28 cellular contexts compared by ENCODE assay signal in genomic region chr11:132631956-132632355, GRCh38.
DNase-seq lines count a peak whose midpoint lies in the region; ATAC-seq and TF ChIP-seq lines count a peak whose summit lies in the region.
"Had no signal": no experiment of that assay in that cellular context is flagged by ENCODE, and none has a peak within 500 bp of the region (broad histone marks: within the 10 kb centered on the region; RNA-seq: fewer than 3 reads in every experiment).

No MANE protein-coding gene starts in this region.

- H3K9me3 Mint-ChIP-seq in HFFc6, result no peaks in the 10 kb centered on the region
- peaks cover 6% of the 10 kb centered on the region for H3K9me3 Mint-ChIP-seq in osteocyte (ENCODE audit: unreplicated experiment)
- H3K9me3 Mint-ChIP-seq: activated CD4-positive, alpha-beta memory T cell treated with anti-CD3 and anti-CD28 coated beads for 36 hours had no signal

- no peaks in the 10 kb centered on the region for H3K36me3 ChIP-seq in BJ (ENCODE audit: control insufficient read depth, insufficient read depth, low read length)
- H3K36me3 ChIP-seq in brain microvascular endothelial cell (replicated peaks), result no peaks in the 10 kb centered on the region
- H3K36me3 ChIP-seq: adrenal gland, neural progenitor cell, prostate gland, right lobe of liver, thyroid gland, vagina had no signal

- H3K4me3 Mint-ChIP-seq in HFFc6 (peak overlapping the region; percentile 66; the same call in 1 of the 2 replicates), osteocyte (ENCODE audit: unreplicated experiment) (no peak overlapping the region)
- H3K4me3 Mint-ChIP-seq: activated CD4-positive, alpha-beta memory T cell treated with anti-CD3 and anti-CD28 coated beads for 36 hours; neural progenitor cell had no signal

- in situ Hi-C loops in brain microvascular endothelial cell (cut with HindIII; ENCODE audit: low pct_ligation_motif_present, low sequenced_read_pairs), result no loop called here
- in situ Hi-C loops in GM13976 (cut with MboI; ENCODE audit: low sequenced_read_pairs, unreplicated experiment), result no loop called here

- peak; percentile 28 for DNase-seq in BJ (ENCODE audit: low read depth)
- peak; percentile 7 for DNase-seq in HFFc6
- DNase-seq in brain microvascular endothelial cell, result no peak
- no peak for DNase-seq in osteocyte (ENCODE audit: extremely low spot score, unreplicated experiment)
- no peak for DNase-seq in GM13976 (ENCODE audit: low spot score)
- DNase-seq in NCI-H2171 (lab: John Stamatoyannopoulos, UW), result no peak
- no peak for DNase-seq in caudate nucleus (lab: John Stamatoyannopoulos, UW)
- DNase-seq: activated CD4-positive, alpha-beta memory T cell treated with anti-CD3 and anti-CD28 coated beads for 36 hours; activated CD4-positive, alpha-beta T cell treated with anti-CD3 and anti-CD28 coated beads for 1 hour; activated naive CD4-positive, alpha-beta T cell treated with Interleukin-2 at 50 U/mL for 16 hours; adrenal gland; body of pancreas; Caco-2; cerebellar nuclear complex; DMS53; GDM1; NCI-H187 treated with DMSO at 0.1 percent for 48 hours; NK-92 treated with Interleukin-12 subunit alpha and Interleukin-12 subunit beta, amount 100 ng/mL, for 24 hours; right lobe of liver; stimulated activated CD4-positive, alpha-beta T cell treated with anti-CD3 and anti-CD28 coated beads, Interleukin-4, amount 100 ng/mL, for 24 hours; T-helper 2 cell; thyroid gland had no signal

- TF ChIP-seq CTCF in BJ (IDR thresholded peaks at IDR 0.05; ENCODE audit: insufficient read depth, low read depth, low read length) (no peak), HFFc6 (IDR thresholded peaks at IDR 0.05) (no peak), brain microvascular endothelial cell (IDR thresholded peaks at IDR 0.05; ENCODE audit: low read depth, low read length, missing control alignments) (no peak), osteocyte (IDR thresholded peaks at IDR 0.05) (no peak), GM13976 (IDR thresholded peaks at IDR 0.05; ENCODE audit: borderline replicate concordance, control extremely low read depth, extremely low read depth, insufficient read depth, missing control alignments) (no peak)

- H3K4me3 ChIP-seq in BJ (ENCODE audit: low read depth, low read length), result no peak overlapping the region
- no peak overlapping the region for H3K4me3 ChIP-seq in brain microvascular endothelial cell (ENCODE audit: low read depth, low read length)
- H3K4me3 ChIP-seq: adrenal gland, body of pancreas, K562, neural progenitor cell, prostate gland, right lobe of liver, thyroid gland, vagina had no signal

- H3K27ac ChIP-seq in brain microvascular endothelial cell (peak overlapping the region; percentile 80), caudate nucleus (ENCODE audit: low read depth, low read length) (no peak overlapping the region)
- H3K27ac ChIP-seq: adrenal gland, body of pancreas, C4-2B, neural progenitor cell, prostate gland, right lobe of liver, thyroid gland, vagina had no signal

- H3K27me3 Mint-ChIP-seq in HFFc6 (ENCODE audit: insufficient read depth) (no peaks in the 10 kb centered on the region), osteocyte (ENCODE audit: unreplicated experiment) (no peaks in the 10 kb centered on the region)
- H3K27me3 Mint-ChIP-seq: activated CD4-positive, alpha-beta memory T cell treated with anti-CD3 and anti-CD28 coated beads for 36 hours had no signal

- H3K27ac Mint-ChIP-seq in HFFc6 (peak overlapping the region; percentile 98), osteocyte (ENCODE audit: unreplicated experiment) (peak overlapping the region; percentile 24)
- H3K27ac Mint-ChIP-seq: activated CD4-positive, alpha-beta memory T cell treated with anti-CD3 and anti-CD28 coated beads for 36 hours; neural progenitor cell had no signal

- no peak for ATAC-seq in GM21528 (IDR thresholded peaks at IDR 0.05; ENCODE audit: low FRiP score, unreplicated experiment)
- ATAC-seq: body of pancreas, K562 had no signal

- CTCF ChIA-PET in BJ (lab: Yijun Ruan, JAX), result no interaction called here

- H3K4me1 Mint-ChIP-seq in HFFc6 (ENCODE audit: low read depth) (peaks cover 38% of the 10 kb centered on the region), osteocyte (ENCODE audit: unreplicated experiment) (peaks cover 17% of the 10 kb centered on the region)

- H3K27me3 ChIP-seq in BJ (ENCODE audit: control insufficient read depth, insufficient read depth, low read length) (no peaks in the 10 kb centered on the region), brain microvascular endothelial cell (replicated peaks) (no peaks in the 10 kb centered on the region)
- H3K27me3 ChIP-seq: adrenal gland, body of pancreas, neural progenitor cell, right lobe of liver, thyroid gland, vagina had no signal

- H3K36me3 Mint-ChIP-seq in HFFc6 (ENCODE audit: low read depth) (0 out of 2 replicates have a peak, but pooled peaks cover 5% of the 10 kb centered on the region), osteocyte (ENCODE audit: unreplicated experiment) (no peaks in the 10 kb centered on the region)
- H3K36me3 Mint-ChIP-seq: activated CD4-positive, alpha-beta memory T cell treated with anti-CD3 and anti-CD28 coated beads for 36 hours; neural progenitor cell had no signal

- POLR2A ChIA-PET in BJ (lab: Charles Lee), result interaction anchor here (0.6 to 1.2 kb wide), 4 partner anchors 28 to 1959 kb away, joined by 3 to 23 read pairs (median 4); no protein-coding TSS in a partner anchor

Comparison
In these comparisons a context has a peak if more than half of its experiments do, and no peak if none do; other contexts are left out.
1. DNase-seq: peak in BJ (single experiment) and HFFc6 (single experiment); none in brain microvascular endothelial cell (single experiment), osteocyte (single experiment), GM13976 (single experiment), NCI-H2171 (single experiment) and caudate nucleus (0 of 61).